Comparison of ENCODE assay signal across 8 cellular contexts in the genomic region with DNA sequence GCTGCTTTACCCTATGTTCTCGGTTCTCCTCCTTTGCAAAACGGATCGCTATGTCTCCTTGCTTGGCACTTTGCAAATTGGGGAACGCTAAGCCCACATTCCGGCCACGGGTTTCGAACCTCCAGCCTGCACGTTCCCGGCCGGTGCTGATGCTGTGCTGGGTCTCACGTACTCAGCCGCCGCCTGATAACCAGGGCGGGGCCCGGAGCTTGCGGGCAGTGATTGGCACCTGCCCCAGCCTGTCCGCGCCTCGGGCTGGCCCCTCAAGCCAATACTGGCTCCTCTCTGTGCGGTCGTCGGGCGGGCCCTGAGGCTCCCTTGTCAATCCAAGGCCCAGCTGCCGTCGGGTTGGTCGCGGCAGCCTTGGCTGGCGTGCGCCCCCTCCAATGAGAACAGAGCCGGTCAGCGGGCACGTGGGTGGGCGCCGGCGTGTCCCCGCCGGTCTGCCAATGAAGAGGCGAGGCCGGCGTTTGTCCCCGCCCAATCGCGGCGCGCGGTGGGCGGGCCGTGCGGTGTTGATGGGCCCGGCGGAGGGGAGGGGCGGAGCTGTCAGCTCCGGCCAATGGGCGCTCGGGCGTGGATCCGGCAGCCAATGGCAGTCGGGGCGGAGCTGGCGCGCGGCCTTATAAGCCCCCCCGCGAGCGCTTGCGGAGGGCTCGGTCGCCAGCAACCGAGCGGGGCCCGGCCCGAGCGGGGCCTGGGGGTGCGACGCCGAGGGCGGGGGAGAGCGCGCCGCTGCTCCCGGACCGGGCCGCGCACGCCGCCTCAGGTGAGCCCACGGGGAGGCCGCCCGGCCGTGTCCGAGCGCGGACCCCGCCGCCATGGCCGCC. TPM values are rescaled to one million over a fixed set of nuclear protein-coding genes. Genes with fewer than 3 reads are reported as not detected.
DNase-seq lines count a peak whose midpoint lies in the region; ATAC-seq and TF ChIP-seq lines count a peak whose summit lies in the region.

A gene (plus strand): TSS at position 652 of the 830 bp plus-strand sequence. CDS start 63,778 bp downstream, outside the sequence.

- H3K27ac Mint-ChIP-seq in activated naive CD4-positive, alpha-beta T cell treated with anti-CD3 and anti-CD28 coated beads, Interleukin-2, amount 50 U/mL, for 24 hours: peak within 1 kb of the TSS; percentile 83

- DNase-seq in GM06990 (ENCODE audit: extremely low read depth, insufficient read length) (peak; percentile 100), NCI-H1092 (lab: John Stamatoyannopoulos, UW) (peak; percentile 99), glomerular endothelial cell (ENCODE audit: extremely low read depth, low read depth, low spot score) (peak; percentile 78), osteoblast (ENCODE audit: insufficient read length, low spot score, missing footprints) (peak; percentile 100), thoracic aorta (ENCODE audit: low spot score) (peak; percentile 97)

- H3K4me1 ChIP-seq in osteoblast (ENCODE audit: insufficient read depth, low read length) (peaks cover 38% of the 10 kb centered on the region), thoracic aorta (ENCODE audit: control insufficient read depth in 1 of 2, low read depth in 2 of 2) (peaks cover 17 to 36% of the 10 kb centered on the region in 2 donors)

- H3K27me3 Mint-ChIP-seq in activated naive CD4-positive, alpha-beta T cell treated with anti-CD3 and anti-CD28 coated beads, Interleukin-2, amount 50 U/mL, for 24 hours: no peaks in the 10 kb centered on the region

- H3K36me3 Mint-ChIP-seq in activated naive CD4-positive, alpha-beta T cell treated with anti-CD3 and anti-CD28 coated beads, Interleukin-2, amount 50 U/mL, for 24 hours: no peaks in the 10 kb centered on the region

- H3K4me3 Mint-ChIP-seq in activated naive CD4-positive, alpha-beta T cell treated with anti-CD3 and anti-CD28 coated beads, Interleukin-2, amount 50 U/mL, for 24 hours: peak within 1 kb of the TSS; percentile 92

- H3K27ac ChIP-seq in osteoblast (ENCODE audit: low read depth, low read length) (peak within 1 kb of the TSS; percentile 75), thoracic aorta (peak within 1 kb of the TSS in 1 of 2 donors; percentile 28)

- peak within 1 kb of the TSS; percentile 97 for H3K4me2 ChIP-seq in osteoblast (ENCODE audit: insufficient read depth, low read length)

- H3K36me3 ChIP-seq in GM06990 (ENCODE audit: control insufficient read depth, insufficient read depth, low read length) (no peaks in the 10 kb centered on the region), osteoblast (ENCODE audit: insufficient read depth, low read length) (peaks cover 4% of the 10 kb centered on the region), thoracic aorta (no peaks in the 10 kb centered on the region)

- H3K9me3 Mint-ChIP-seq in activated naive CD4-positive, alpha-beta T cell treated with anti-CD3 and anti-CD28 coated beads, Interleukin-2, amount 50 U/mL, for 24 hours: no peaks in the 10 kb centered on the region

- peaks cover 35% of the 10 kb centered on the region for H4K20me1 ChIP-seq in osteoblast (ENCODE audit: insufficient read depth, low read length)

- TF ChIP-seq CTCF in GM06990 (IDR thresholded peaks at IDR 0.05; ENCODE audit: insufficient read depth, low read length, poor library complexity, severe bottlenecking) (no peak), osteoblast (IDR thresholded peaks at IDR 0.05; ENCODE audit: extremely low read depth, low read depth, low read length) (no peak), thoracic aorta (IDR thresholded peaks at IDR 0.05) (no peak)

- H2AFZ ChIP-seq in osteoblast (ENCODE audit: low read length): peak within 1 kb of the TSS; percentile 94

- ATAC-seq in HG02588 (IDR thresholded peaks at IDR 0.05; ENCODE audit: unreplicated experiment): peak; percentile 85
- peak; percentile 96 for ATAC-seq in SK-N-SH treated with all-trans-retinoic acid at 6 μM for 48 hours
- peak; percentile 91 for ATAC-seq in thoracic aorta (ENCODE audit: insufficient number of reproducible peaks, low FRiP score, low read depth)

- no peaks in the 10 kb centered on the region for H3K9me3 ChIP-seq in osteoblast (ENCODE audit: low read depth, low read length)
- H3K9me3 ChIP-seq in thoracic aorta: no peaks in the 10 kb centered on the region

- peak within 1 kb of the TSS; percentile 76 for H3K4me3 ChIP-seq in GM06990 (replicated peaks; ENCODE audit: low read depth, low read length)
- H3K4me3 ChIP-seq in osteoblast (ENCODE audit: insufficient read depth, low read length): peak within 1 kb of the TSS; percentile 80
- H3K4me3 ChIP-seq in thoracic aorta: peak within 1 kb of the TSS; percentile 76

- peaks cover 30% of the 10 kb centered on the region for H3K4me1 Mint-ChIP-seq in activated naive CD4-positive, alpha-beta T cell treated with anti-CD3 and anti-CD28 coated beads, Interleukin-2, amount 50 U/mL, for 24 hours

- H3K27me3 ChIP-seq in GM06990 (replicated peaks; ENCODE audit: control insufficient read depth, insufficient read depth, low read length): no peaks in the 10 kb centered on the region
- H3K27me3 ChIP-seq in osteoblast (ENCODE audit: insufficient read depth, low read length): no peaks in the 10 kb centered on the region
- H3K27me3 ChIP-seq in thoracic aorta (replicated peaks; ENCODE audit: insufficient read depth): no peaks in the 10 kb centered on the region

- peaks cover 43% of the 10 kb centered on the region for H3K79me2 ChIP-seq in osteoblast (ENCODE audit: insufficient read depth, low read length)

TF ChIP-seq in SK-N-SH treated with all-trans-retinoic acid at 6 μM for 48 hours, 23 proteins besides CTCF, POLR2A, EP300 and RAD21:
- TF ChIP-seq ZC3H10 (CRISPR knock-in tag; IDR thresholded peaks at IDR 0.05) (no peak), PPARA (CRISPR knock-in tag; IDR thresholded peaks at IDR 0.05; ENCODE audit: borderline replicate concordance) (no peak)
- TF ChIP-seq, protein P1, sequence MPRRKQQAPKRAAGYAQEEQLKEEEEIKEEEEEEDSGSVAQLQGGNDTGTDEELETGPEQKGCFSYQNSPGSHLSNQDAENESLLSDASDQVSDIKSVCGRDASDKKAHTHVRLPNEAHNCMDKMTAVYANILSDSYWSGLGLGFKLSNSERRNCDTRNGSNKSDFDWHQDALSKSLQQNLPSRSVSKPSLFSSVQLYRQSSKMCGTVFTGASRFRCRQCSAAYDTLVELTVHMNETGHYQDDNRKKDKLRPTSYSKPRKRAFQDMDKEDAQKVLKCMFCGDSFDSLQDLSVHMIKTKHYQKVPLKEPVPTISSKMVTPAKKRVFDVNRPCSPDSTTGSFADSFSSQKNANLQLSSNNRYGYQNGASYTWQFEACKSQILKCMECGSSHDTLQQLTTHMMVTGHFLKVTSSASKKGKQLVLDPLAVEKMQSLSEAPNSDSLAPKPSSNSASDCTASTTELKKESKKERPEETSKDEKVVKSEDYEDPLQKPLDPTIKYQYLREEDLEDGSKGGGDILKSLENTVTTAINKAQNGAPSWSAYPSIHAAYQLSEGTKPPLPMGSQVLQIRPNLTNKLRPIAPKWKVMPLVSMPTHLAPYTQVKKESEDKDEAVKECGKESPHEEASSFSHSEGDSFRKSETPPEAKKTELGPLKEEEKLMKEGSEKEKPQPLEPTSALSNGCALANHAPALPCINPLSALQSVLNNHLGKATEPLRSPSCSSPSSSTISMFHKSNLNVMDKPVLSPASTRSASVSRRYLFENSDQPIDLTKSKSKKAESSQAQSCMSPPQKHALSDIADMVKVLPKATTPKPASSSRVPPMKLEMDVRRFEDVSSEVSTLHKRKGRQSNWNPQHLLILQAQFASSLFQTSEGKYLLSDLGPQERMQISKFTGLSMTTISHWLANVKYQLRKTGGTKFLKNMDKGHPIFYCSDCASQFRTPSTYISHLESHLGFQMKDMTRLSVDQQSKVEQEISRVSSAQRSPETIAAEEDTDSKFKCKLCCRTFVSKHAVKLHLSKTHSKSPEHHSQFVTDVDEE (CRISPR knock-in tag; IDR thresholded peaks at IDR 0.05): peak; percentile 83; the same call in 1 of the 2 replicates

RNA-seq across cellular contexts. Expression of the gene that starts here (rescaled TPM):
- total RNA-seq in glomerular endothelial cell (38.0 and 47.5 TPM in 2 replicates), osteoblast (19.7 and 22.1 TPM in 2 replicates), thoracic aorta (10 to 100 TPM; 49.1 to 54.0 TPM)
